In genomic region chr1:89995595-89996397, GRCh38 we compare ENCODE assay signal across 8 cellular contexts. TPM values are rescaled to one million over a fixed set of nuclear protein-coding genes. Genes with fewer than 3 reads are reported as not detected.
DNase-seq lines count a peak whose midpoint lies in the region; ATAC-seq and TF ChIP-seq lines count a peak whose summit lies in the region.

No MANE protein-coding gene starts in this region.

- H3K4me1 ChIP-seq in SJCRH30, result no peaks in the 10 kb centered on the region
- peaks cover 29% of the 10 kb centered on the region for H3K4me1 ChIP-seq in neural progenitor cell

- H2AFZ ChIP-seq in neural progenitor cell (replicated peaks), result peak overlapping the region; percentile 93

- H3K9me3 Mint-ChIP-seq in activated T-cell treated with anti-CD3 and anti-CD28 coated beads, Interleukin-2, amount 50 U/mL, for 4 hours, result no peaks in the 10 kb centered on the region
- H3K9me3 Mint-ChIP-seq in neural progenitor cell, result no peaks in the 10 kb centered on the region

- peak overlapping the region; percentile 82 for H3K4me3 ChIP-seq in SJCRH30
- peak overlapping the region; percentile 96 for H3K4me3 ChIP-seq in neural progenitor cell

- H3K27me3 ChIP-seq in SJCRH30 (no peaks in the 10 kb centered on the region), neural progenitor cell (no peaks in the 10 kb centered on the region)

- H3K4me2 ChIP-seq in neural progenitor cell, result peak overlapping the region; percentile 93

- H3K36me3 Mint-ChIP-seq in activated T-cell treated with anti-CD3 and anti-CD28 coated beads, Interleukin-2, amount 50 U/mL, for 4 hours (ENCODE audit: insufficient read depth), result peaks cover 14% of the 10 kb centered on the region
- peaks cover 22% of the 10 kb centered on the region for H3K36me3 Mint-ChIP-seq in neural progenitor cell

- H3F3A ChIP-seq in neural progenitor cell (ENCODE audit: low read depth), result peaks cover 22% of the 10 kb centered on the region

- H3K27ac Mint-ChIP-seq in neural progenitor cell, result peak overlapping the region; percentile 100

- H3K4me3 Mint-ChIP-seq in activated T-cell treated with anti-CD3 and anti-CD28 coated beads, Interleukin-2, amount 50 U/mL, for 4 hours, result peak overlapping the region; percentile 97
- H3K4me3 Mint-ChIP-seq in neural progenitor cell, result peak overlapping the region; percentile 100

- DNase-seq in activated T-cell treated with anti-CD3 and anti-CD28 coated beads, Interleukin-2, amount 50 U/mL, for 4 hours, result no peak
- DNase-seq in activated T-cell treated with anti-CD3 and anti-CD28 coated beads, Interleukin-2, amount 50 U/mL, for 48 hours, result no peak
- DNase-seq in SJCRH30 (peak; percentile 64 to 71), epithelial cell of prostate (ENCODE audit: low read depth, low spot score) (no peak), neural progenitor cell (ENCODE audit: low spot score) (no peak), UCSD-AML1 (lab: John Stamatoyannopoulos, UW; ENCODE audit: unreplicated experiment) (no peak), putamen (ENCODE audit: low spot score) (no peak)

- H3K27ac ChIP-seq in SJCRH30 (peak overlapping the region; percentile 89), epithelial cell of prostate (peak overlapping the region; percentile 81), neural progenitor cell (peak overlapping the region; percentile 89)

- no peaks in the 10 kb centered on the region for H3K27me3 Mint-ChIP-seq in activated T-cell treated with anti-CD3 and anti-CD28 coated beads, Interleukin-2, amount 50 U/mL, for 4 hours (ENCODE audit: low read depth)
- peaks cover 5% of the 10 kb centered on the region for H3K27me3 Mint-ChIP-seq in neural progenitor cell (ENCODE audit: insufficient read depth, low read depth)

- H3K36me3 ChIP-seq in SJCRH30 (peaks cover 31% of the 10 kb centered on the region), neural progenitor cell (peaks cover 13% of the 10 kb centered on the region)

- ATAC-seq in activated T-cell treated with anti-CD3 and anti-CD28 coated beads, Interleukin-2, amount 50 U/mL, for 4 hours, result no peak
- no peak for ATAC-seq in HG03354 (IDR thresholded peaks at IDR 0.05; ENCODE audit: poor library complexity, severe bottlenecking, unreplicated experiment)

- peaks cover 59% of the 10 kb centered on the region for H3K79me2 ChIP-seq in neural progenitor cell (ENCODE audit: low read depth)

- H3K9me3 ChIP-seq in SJCRH30 (replicated peaks) (no peaks in the 10 kb centered on the region), neural progenitor cell (ENCODE audit: low read depth) (no peaks in the 10 kb centered on the region)

- H3K4me1 Mint-ChIP-seq in activated T-cell treated with anti-CD3 and anti-CD28 coated beads, Interleukin-2, amount 50 U/mL, for 4 hours (ENCODE audit: low read depth), result peaks cover 41% of the 10 kb centered on the region
- H3K4me1 Mint-ChIP-seq in neural progenitor cell, result peaks cover 45% of the 10 kb centered on the region

- TF ChIP-seq CTCF in neural progenitor cell (IDR thresholded peaks at IDR 0.05), result no peak

- H4K20me1 ChIP-seq in neural progenitor cell (ENCODE audit: low read depth), result peaks cover 54% of the 10 kb centered on the region

- H3K9ac ChIP-seq in neural progenitor cell, result peak overlapping the region; percentile 97

RNA-seq across cellular contexts. Expression of gene ZNF326, which starts 0.9 kb away (rescaled TPM):
- total RNA-seq in activated T-cell treated with anti-CD3 and anti-CD28 coated beads, Interleukin-2, amount 50 U/mL, for 4 hours, result 10 to 100 TPM; 30.0 to 32.0 (median 31.2) TPM
- 20.6 and 25.8 TPM in 2 replicates for total RNA-seq in SJCRH30 (2014; rRNA removed; shearing (Covaris generic))
- 33.9 and 45.0 TPM in 2 replicates for total RNA-seq in neural progenitor cell (ENCODE audit: low replicate concordance)

Comparison
In these comparisons a context has a peak if more than half of its experiments do, and no peak if none do; other contexts are left out.
1. DNase-seq: peak in SJCRH30 (2 of 2); none in activated T-cell treated with anti-CD3 and anti-CD28 coated beads, Interleukin-2, amount 50 U/mL, for 4 hours (single experiment), activated T-cell treated with anti-CD3 and anti-CD28 coated beads, Interleukin-2, amount 50 U/mL, for 48 hours (0 of 2), epithelial cell of prostate (single experiment), neural progenitor cell (single experiment), UCSD-AML1 (single experiment) and putamen (single experiment).
2. Peak in every context shown above with its lines, with median percentiles within 50 percentile points of each other: H3K27ac ChIP-seq.